In the genomic region with DNA sequence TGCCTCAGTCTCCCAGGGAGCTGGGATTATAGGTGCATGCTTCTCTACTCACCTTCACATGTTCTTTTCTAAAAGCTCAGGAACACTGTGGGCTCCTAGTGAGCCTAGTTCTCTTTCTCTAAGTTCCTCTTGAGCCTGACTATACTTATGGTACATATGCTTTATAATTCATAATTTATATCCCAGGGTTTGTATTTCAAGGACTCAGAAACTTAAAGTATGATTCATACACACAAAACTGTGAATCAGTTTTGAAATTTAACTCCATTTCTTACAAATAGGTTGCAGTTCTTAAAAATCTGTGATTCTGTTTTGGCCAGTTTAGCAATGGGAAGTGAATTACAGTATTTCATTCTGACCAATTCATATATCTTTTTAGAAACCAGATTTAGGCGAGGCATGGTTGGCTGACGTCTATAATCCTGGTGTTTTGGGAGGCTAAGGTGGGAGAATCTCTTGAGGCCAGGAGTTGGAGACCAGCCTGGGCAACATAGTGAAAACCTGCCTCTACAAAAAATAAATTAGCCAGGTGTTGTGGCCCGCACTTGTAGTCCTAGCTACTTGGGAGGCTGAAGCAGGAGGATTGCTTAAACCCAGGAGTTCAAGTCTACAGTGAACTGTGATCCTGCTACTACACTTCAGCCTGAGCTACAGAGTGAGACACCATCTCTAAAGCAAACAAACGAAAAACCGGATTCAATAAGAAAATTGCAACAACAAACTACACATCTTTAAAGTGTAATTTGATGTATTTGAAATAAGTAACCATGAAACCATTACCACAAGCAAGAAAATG, we compare ENCODE assay signal across 28 cellular contexts. TPM values are rescaled to one million over a fixed set of nuclear protein-coding genes. Genes with fewer than 3 reads are reported as not detected.
DNase-seq lines count a peak whose midpoint lies in the region; ATAC-seq and TF ChIP-seq lines count a peak whose summit lies in the region.
"Had no signal": no experiment of that assay in that cellular context is flagged by ENCODE, and none has a peak within 500 bp of the region (broad histone marks: within the 10 kb centered on the region; RNA-seq: fewer than 3 reads in every experiment).

No MANE protein-coding gene starts in this region.

- no peak overlapping the region for H2AFZ ChIP-seq in GM23248

- H3K36me3 Mint-ChIP-seq in neural crest cell (ENCODE audit: low read depth) = no peaks in the 10 kb centered on the region
- H3K36me3 Mint-ChIP-seq in activated T-helper 1 cell treated with anti-CD3 and anti-CD28 coated beads, Interleukin-12 subunit alpha, Interleukin-12 subunit beta, Interleukin-2, Interleukin-4 antibody, amounts not matched to agents 30 ng/mL and 10 ng/mL and 1 ng/mL, durations not matched to agents 14 hours and 24 hours and 36 hours (ENCODE audit: low read depth) = no peaks in the 10 kb centered on the region
- H3K36me3 Mint-ChIP-seq: CD4-positive, CD25-positive, alpha-beta regulatory T cell; stimulated activated memory B cell treated with anti-CD40 and anti-IgM and Interleukin-4, amounts not matched to agents 10 μg/mL and 1 μg/mL and 100 μg/mL, for 72 hours had no signal

- H3K9me2 ChIP-seq in GM23248 (ENCODE audit: insufficient read depth) = no peaks in the 10 kb centered on the region

- POLR2A ChIA-PET in RWPE1 (lab: Yijun Ruan, JAX; ENCODE audit: low non-redundant PET) = no interaction called here

- TF ChIP-seq POLR2A in vagina (IDR thresholded peaks at IDR 0.05) = no peak

- H3K9me3 Mint-ChIP-seq in neural crest cell = no peaks in the 10 kb centered on the region
- H3K9me3 Mint-ChIP-seq in activated T-helper 1 cell treated with anti-CD3 and anti-CD28 coated beads, Interleukin-12 subunit alpha, Interleukin-12 subunit beta, Interleukin-2, Interleukin-4 antibody, amounts not matched to agents 30 ng/mL and 10 ng/mL and 1 ng/mL, durations not matched to agents 14 hours and 24 hours and 36 hours = no peaks in the 10 kb centered on the region
- H3K9me3 Mint-ChIP-seq: activated T-cell treated with anti-CD3 and anti-CD28 coated beads, Interleukin-2, amount 50 U/mL, for 24 hours; stimulated activated memory B cell treated with anti-CD40 and anti-IgM and Interleukin-4, amounts not matched to agents 10 μg/mL and 1 μg/mL and 100 μg/mL, for 72 hours; T-helper 1 cell treated with Interleukin-12 subunit alpha and Interleukin-12 subunit beta and Interleukin-4 antibody, amounts not matched to agents 30 μg/mL and 1 μg/mL, for 36 hours had no signal

- no peak for ATAC-seq in HG03175 (IDR thresholded peaks at IDR 0.05; ENCODE audit: unreplicated experiment)
- ATAC-seq: activated CD4-positive, alpha-beta T cell treated with anti-CD3 and anti-CD28 coated beads for 36 hours; left colon; stimulated activated memory B cell treated with anti-CD40 and anti-IgM and Interleukin-4, amounts not matched to agents 10 μg/mL and 1 μg/mL and 100 μg/mL, for 72 hours had no signal

- 83 to 92% methylated on average over 5 of the region's 5 CpGs for WGBS in GM23248 (ENCODE audit: low coverage in 1 of 2, low lambda C conversion rate in 2 of 2, missing lambda C conversion rate in 2 of 2), 2 experiments

- in situ Hi-C loops in GM23248 (cut with MboI) = no loop called here

- no peak overlapping the region for H3K9ac ChIP-seq in GM23248

- H3K27me3 ChIP-seq in GM23248 (replicated peaks; ENCODE audit: insufficient read depth) = no peaks in the 10 kb centered on the region
- no peaks in the 10 kb centered on the region for H3K27me3 ChIP-seq in vagina
- H3K27me3 ChIP-seq: Peyer's patch, SJCRH30, testis, uterus had no signal

- H3K27ac Mint-ChIP-seq in neural crest cell (ENCODE audit: unreplicated experiment) = peak overlapping the region; percentile 19
- no peak overlapping the region for H3K27ac Mint-ChIP-seq in activated T-helper 1 cell treated with anti-CD3 and anti-CD28 coated beads, Interleukin-12 subunit alpha, Interleukin-12 subunit beta, Interleukin-2, Interleukin-4 antibody, amounts not matched to agents 30 ng/mL and 10 ng/mL and 1 ng/mL, durations not matched to agents 14 hours and 24 hours and 36 hours
- H3K27ac Mint-ChIP-seq: activated CD4-positive, alpha-beta T cell treated with anti-CD3 and anti-CD28 coated beads for 36 hours; activated T-cell treated with anti-CD3 and anti-CD28 coated beads, Interleukin-2, amount 50 U/mL, for 24 hours; CD4-positive, CD25-positive, alpha-beta regulatory T cell; stimulated activated memory B cell treated with anti-CD40 and anti-IgM and Interleukin-4, amounts not matched to agents 10 μg/mL and 1 μg/mL and 100 μg/mL, for 72 hours; T-helper 1 cell treated with Interleukin-12 subunit alpha and Interleukin-12 subunit beta and Interleukin-4 antibody, amounts not matched to agents 30 μg/mL and 1 μg/mL, for 36 hours had no signal

- H3K36me3 ChIP-seq in GM23248 (ENCODE audit: low read depth) = no peaks in the 10 kb centered on the region
- no peaks in the 10 kb centered on the region for H3K36me3 ChIP-seq in vagina
- H3K36me3 ChIP-seq: Peyer's patch, SJCRH30, uterus had no signal

- H3K4me3 ChIP-seq in GM23248 = no peak overlapping the region
- H3K4me3 ChIP-seq in epithelial cell of esophagus (ENCODE audit: low read length) = no peak overlapping the region
- no peak overlapping the region for H3K4me3 ChIP-seq in vagina
- H3K4me3 ChIP-seq: Peyer's patch, SJCRH30, testis, uterus had no signal

- H3K9me3 ChIP-seq in GM23248 (ENCODE audit: low read depth) = no peaks in the 10 kb centered on the region
- no peaks in the 10 kb centered on the region for H3K9me3 ChIP-seq in vagina
- H3K9me3 ChIP-seq: Peyer's patch, SJCRH30, testis, uterus had no signal

- H3F3A ChIP-seq in GM23248 (ENCODE audit: insufficient read depth) = peaks cover 22% of the 10 kb centered on the region; the same call in 1 of the 2 replicates

- H3K27me3 Mint-ChIP-seq in neural crest cell (ENCODE audit: low read depth) = no peaks in the 10 kb centered on the region
- no peaks in the 10 kb centered on the region for H3K27me3 Mint-ChIP-seq in activated T-helper 1 cell treated with anti-CD3 and anti-CD28 coated beads, Interleukin-12 subunit alpha, Interleukin-12 subunit beta, Interleukin-2, Interleukin-4 antibody, amounts not matched to agents 30 ng/mL and 10 ng/mL and 1 ng/mL, durations not matched to agents 14 hours and 24 hours and 36 hours (ENCODE audit: insufficient read depth)
- H3K27me3 Mint-ChIP-seq: activated CD4-positive, alpha-beta T cell treated with anti-CD3 and anti-CD28 coated beads for 36 hours; activated T-cell treated with anti-CD3 and anti-CD28 coated beads, Interleukin-2, amount 50 U/mL, for 24 hours; CD4-positive, CD25-positive, alpha-beta regulatory T cell had no signal

- TF ChIP-seq CTCF in RWPE1 (conservative IDR thresholded peaks at IDR 0.05; ENCODE audit: low read depth) (no peak), epithelial cell of esophagus (IDR thresholded peaks at IDR 0.05; ENCODE audit: insufficient read depth, low read depth, low read length, missing control alignments) (no peak), neural crest cell (conservative IDR thresholded peaks at IDR 0.05) (no peak), vagina (IDR thresholded peaks at IDR 0.05) (no peak)

- peak overlapping the region; percentile 43 for H3K27ac ChIP-seq in GM23248
- H3K27ac ChIP-seq in RWPE1 = peak overlapping the region; percentile 49; the same call in 1 of the 2 replicates
- H3K27ac ChIP-seq in vagina = no peak overlapping the region
- H3K27ac ChIP-seq: Peyer's patch, SJCRH30, testis, uterus had no signal

- peaks cover 20% of the 10 kb centered on the region for H3K4me1 ChIP-seq in GM23248 (ENCODE audit: insufficient read depth)
- no peaks in the 10 kb centered on the region for H3K4me1 ChIP-seq in vagina
- H3K4me1 ChIP-seq: Peyer's patch, SJCRH30, testis, uterus had no signal

- peak overlapping the region; percentile 65 for H3K4me2 ChIP-seq in GM23248 (ENCODE audit: unreplicated experiment)

- CTCF ChIA-PET in RWPE1 (lab: Yijun Ruan, JAX) = interaction anchor here (1.0 kb wide), 1 partner anchor 14 kb away, joined by 3 read pairs; no protein-coding TSS in a partner anchor

- peak; percentile 47 for DNase-seq in GM23248
- no peak for DNase-seq in RWPE1 (ENCODE audit: low spot score)
- DNase-seq in epithelial cell of esophagus (ENCODE audit: low read depth) = peak; percentile 43
- no peak for DNase-seq in neural crest cell (ENCODE audit: low read depth, low spot score)
- no peak for DNase-seq in NCI-H1092 treated with DMSO at 0.1 percent for 48 hours (lab: John Stamatoyannopoulos, UW)
- DNase-seq in vagina (ENCODE audit: extremely low spot score in 2 of 2) = no peak
- no peak for DNase-seq in activated T-helper 1 cell treated with anti-CD3 and anti-CD28 coated beads, Interleukin-12 subunit alpha, Interleukin-12 subunit beta, Interleukin-2, Interleukin-4 antibody, amounts not matched to agents 30 ng/mL and 10 ng/mL and 1 ng/mL, durations not matched to agents 14 hours and 24 hours and 36 hours (ENCODE audit: low spot score)
- DNase-seq: activated CD4-positive, alpha-beta T cell treated with anti-CD3 and anti-CD28 coated beads for 36 hours; activated CD8-positive, alpha-beta memory T cell treated with anti-CD3 and anti-CD28 coated beads for 24 hours; activated T-cell treated with anti-CD3 and anti-CD28 coated beads, Interleukin-2, amount 50 U/mL, for 24 hours; CD4-positive, CD25-positive, alpha-beta regulatory T cell; dermis blood vessel endothelial cell; DMS 273 treated with DMSO at 0.1 percent for 48 hours; KG1; left colon; NCI-H1694; NCI-H2171; NCI-H524; NK-92 treated with Interleukin-12 subunit alpha and Interleukin-12 subunit beta, amount 100 ng/mL, for 24 hours; nucleus accumbens; Peyer's patch; SJCRH30; stimulated activated CD4-positive, alpha-beta T cell treated with anti-CD3 and anti-CD28 coated beads, Interleukin-2, amount 100 ng/mL, for 48 hours; testis; uterus had no signal

- H3K4me1 Mint-ChIP-seq in neural crest cell = no peaks in the 10 kb centered on the region
- no peaks in the 10 kb centered on the region for H3K4me1 Mint-ChIP-seq in activated T-helper 1 cell treated with anti-CD3 and anti-CD28 coated beads, Interleukin-12 subunit alpha, Interleukin-12 subunit beta, Interleukin-2, Interleukin-4 antibody, amounts not matched to agents 30 ng/mL and 10 ng/mL and 1 ng/mL, durations not matched to agents 14 hours and 24 hours and 36 hours (ENCODE audit: low read depth)
- H3K4me1 Mint-ChIP-seq: activated CD4-positive, alpha-beta T cell treated with anti-CD3 and anti-CD28 coated beads for 36 hours; CD4-positive, CD25-positive, alpha-beta regulatory T cell; stimulated activated memory B cell treated with anti-CD40 and anti-IgM and Interleukin-4, amounts not matched to agents 10 μg/mL and 1 μg/mL and 100 μg/mL, for 72 hours had no signal

- H4K20me1 ChIP-seq in GM23248 (ENCODE audit: insufficient read depth) = 0 out of 2 replicates have a peak, but pooled peaks cover 5% of the 10 kb centered on the region

- no peak overlapping the region for H3K4me3 Mint-ChIP-seq in neural crest cell
- no peak overlapping the region for H3K4me3 Mint-ChIP-seq in activated T-helper 1 cell treated with anti-CD3 and anti-CD28 coated beads, Interleukin-12 subunit alpha, Interleukin-12 subunit beta, Interleukin-2, Interleukin-4 antibody, amounts not matched to agents 30 ng/mL and 10 ng/mL and 1 ng/mL, durations not matched to agents 14 hours and 24 hours and 36 hours
- H3K4me3 Mint-ChIP-seq: activated CD4-positive, alpha-beta T cell treated with anti-CD3 and anti-CD28 coated beads for 36 hours; activated T-cell treated with anti-CD3 and anti-CD28 coated beads, Interleukin-2, amount 50 U/mL, for 24 hours; CD4-positive, CD25-positive, alpha-beta regulatory T cell; stimulated activated memory B cell treated with anti-CD40 and anti-IgM and Interleukin-4, amounts not matched to agents 10 μg/mL and 1 μg/mL and 100 μg/mL, for 72 hours; T-helper 1 cell treated with Interleukin-12 subunit alpha and Interleukin-12 subunit beta and Interleukin-4 antibody, amounts not matched to agents 30 μg/mL and 1 μg/mL, for 36 hours had no signal

- intact Hi-C loops in vagina (cut with DNase I) = no loop called here
- intact Hi-C loops in activated T-helper 1 cell treated with anti-CD3 and anti-CD28 coated beads, Interleukin-12 subunit alpha, Interleukin-12 subunit beta, Interleukin-2, Interleukin-4 antibody, amounts not matched to agents 30 ng/mL and 10 ng/mL and 1 ng/mL, durations not matched to agents 14 hours and 24 hours and 36 hours (cut with micrococcal nuclease) = no loop called here

- peaks cover 96% of the 10 kb centered on the region for H3K79me2 ChIP-seq in GM23248 (ENCODE audit: insufficient read depth)

RNA-seq across cellular contexts. Expression of a gene that starts 15.6 kb away (rescaled TPM):
- 21.5 and 23.1 TPM in 2 replicates for total RNA-seq in GM23248 (2014; rRNA removed; shearing (Covaris generic))
- 9.5 and 10.1 TPM in 2 replicates for polyA plus RNA-seq in GM23248 (2016; fragmentation: Nextera tagmentation; extraction: Ambion mirVana)
- total RNA-seq in neural crest cell = 20.9 and 25.5 TPM in 2 replicates
- total RNA-seq in vagina = 25.5 TPM
- total RNA-seq in activated T-helper 1 cell treated with anti-CD3 and anti-CD28 coated beads, Interleukin-12 subunit alpha, Interleukin-12 subunit beta, Interleukin-2, Interleukin-4 antibody, amounts not matched to agents 30 ng/mL and 10 ng/mL and 1 ng/mL, durations not matched to agents 14 hours and 24 hours and 36 hours = not detected in 2 replicates
- total RNA-seq: activated CD4-positive, alpha-beta T cell treated with anti-CD3 and anti-CD28 coated beads for 36 hours; CD4-positive, CD25-positive, alpha-beta regulatory T cell had no signal
- polyA plus RNA-seq: CD4-positive, CD25-positive, alpha-beta regulatory T cell had no signal

Comparison
In these comparisons a context has a peak if more than half of its experiments do, and no peak if none do; other contexts are left out.
1. DNase-seq: peak in GM23248 (single experiment) and epithelial cell of esophagus (single experiment); none in RWPE1 (single experiment), neural crest cell (single experiment), NCI-H1092 treated with DMSO at 0.1 percent for 48 hours (single experiment), vagina (0 of 2) and activated T-helper 1 cell treated with anti-CD3 and anti-CD28 coated beads, Interleukin-12 subunit alpha, Interleukin-12 subunit beta, Interleukin-2, Interleukin-4 antibody, amounts not matched to agents 30 ng/mL and 10 ng/mL and 1 ng/mL, durations not matched to agents 14 hours and 24 hours and 36 hours (single experiment).
2. RNA of a gene that starts 15.6 kb away (total RNA-seq): 25.5 TPM in vagina (single experiment), 21.5 to 23.1 TPM in GM23248 and 20.9 to 25.5 TPM in neural crest cell; not detected in activated T-helper 1 cell treated with anti-CD3 and anti-CD28 coated beads, Interleukin-12 subunit alpha, Interleukin-12 subunit beta, Interleukin-2, Interleukin-4 antibody, amounts not matched to agents 30 ng/mL and 10 ng/mL and 1 ng/mL, durations not matched to agents 14 hours and 24 hours and 36 hours; every median in the first group is over 10 times any median in the second.